Comparison of ENCODE assay signal across 8 cellular contexts in genomic region chr12:65279387-65280112, GRCh38. TPM values are rescaled to one million over a fixed set of nuclear protein-coding genes. Genes with fewer than 3 reads are reported as not detected.
DNase-seq lines count a peak whose midpoint lies in the region; ATAC-seq, FAIRE-seq and TF ChIP-seq lines count a peak whose summit lies in the region.

No MANE protein-coding gene starts in this region.

- no peaks in the 10 kb centered on the region for H3K79me2 ChIP-seq in GM12878 (ENCODE audit: control insufficient read depth, insufficient read depth, low read length)

- H3K4me2 ChIP-seq in GM12878 (ENCODE audit: control insufficient read depth, insufficient read depth), result peak overlapping the region; percentile 98

- RAD21 ChIA-PET in GM12878 (lab: Charles Lee; ENCODE audit: unreplicated experiment), result interaction anchor here (0.9 kb wide), 1 partner anchor 11 kb away, joined by 3 read pairs; no protein-coding TSS in a partner anchor

- SMC1A ChIA-PET in GM12878 (lab: Charles Lee; ENCODE audit: uncharacterized antibody, unreplicated experiment), result no interaction called here

- peak; percentile 11 for ATAC-seq in HG02798 (IDR thresholded peaks at IDR 0.05; ENCODE audit: poor library complexity, unreplicated experiment)
- no peak for ATAC-seq in GM12878
- ATAC-seq in lower lobe of right lung, result no peak

- H3K9ac ChIP-seq in GM12878 (ENCODE audit: control insufficient read depth, insufficient read depth, low read length), result peak overlapping the region; percentile 54; the same call in 1 of the 2 replicates

- no peak for TF ChIP-seq CTCF in C4-2B (conservative IDR thresholded peaks at IDR 0.05)
- no peak for TF ChIP-seq CTCF in GM12878 (IDR thresholded peaks at IDR 0.05 in 2 of 3, conservative IDR thresholded peaks at IDR 0.05 in 1 of 3; ENCODE audit: control insufficient read depth in 2 of 3, extremely low read depth in 1 of 3, insufficient read depth in 1 of 3, low read depth in 3 of 3, low read length in 3 of 3)
- TF ChIP-seq CTCF in lower lobe of right lung (IDR thresholded peaks at IDR 0.05), result no peak

- no peak for FAIRE-seq in GM12878 (lab: Jason Lieb, UNC)

- peak overlapping the region; percentile 81 for H2AFZ ChIP-seq in GM12878 (ENCODE audit: control insufficient read depth, low read depth, low read length)

- CTCF ChIA-PET in GM12878 (lab: Yijun Ruan, JAX), result no interaction called here

- DNase-seq in GM12878 (ENCODE audit: low read depth, low spot score) (no peak), lower lobe of right lung (no peak), DMS153 (lab: John Stamatoyannopoulos, UW) (no peak), NCI-H345 (lab: John Stamatoyannopoulos, UW) (no peak), NCI-H2227 treated with DMSO at 0.1 percent for 48 hours (lab: John Stamatoyannopoulos, UW) (no peak), iPS-NIHi11 (ENCODE audit: low spot score) (no peak)

- POLR2A ChIA-PET in GM12878 (lab: Charles Lee), result no interaction called here

- no TSS peak for BruUV-seq in GM12878 (replicated peaks; lab: Mats Ljungman, UMichigan)

- H3K4me1 ChIP-seq in GM12878 (ENCODE audit: control insufficient read depth, insufficient read depth, low read length) (no peaks in the 10 kb centered on the region), lower lobe of right lung (peaks cover 14% of the 10 kb centered on the region)

- no peak for TF ChIP-seq RAD21 in GM12878 (IDR thresholded peaks at IDR 0.05; ENCODE audit: insufficient read depth, low read depth, low read length)

- H3K36me3 ChIP-seq in GM12878 (ENCODE audit: control insufficient read depth in 2 of 2, insufficient read depth in 2 of 2, low read length in 1 of 2), result no peaks in the 10 kb centered on the region
- H3K36me3 ChIP-seq in lower lobe of right lung, result no peaks in the 10 kb centered on the region

- peak overlapping the region; percentile 8; the same call in 1 of the 2 replicates for H3K27ac ChIP-seq in C4-2B
- no peak overlapping the region for H3K27ac ChIP-seq in GM12878 (ENCODE audit: control insufficient read depth, insufficient read depth)
- peak overlapping the region; percentile 86 for H3K27ac ChIP-seq in lower lobe of right lung

- peak overlapping the region; percentile 72 for H3K4me3 ChIP-seq in GM12878
- H3K4me3 ChIP-seq in lower lobe of right lung, result peak overlapping the region; percentile 86

- H3K27me3 ChIP-seq in GM12878 (replicated peaks in 1 of 2; ENCODE audit: control insufficient read depth in 2 of 2, insufficient read depth in 2 of 2, low read length in 1 of 2) (peaks cover 3 to 7% of the 10 kb centered on the region in 2 experiments), lower lobe of right lung (ENCODE audit: low read depth) (no peaks in the 10 kb centered on the region)

- H4K20me1 ChIP-seq in GM12878 (ENCODE audit: control insufficient read depth, insufficient read depth), result no peaks in the 10 kb centered on the region

- TF ChIP-seq POLR2A in GM12878 (IDR thresholded peaks at IDR 0.05; ENCODE audit: low read depth, low read length), result no peak

- no peak for TF ChIP-seq EP300 in GM12878 (IDR thresholded peaks at IDR 0.05; ENCODE audit: borderline replicate concordance in 1 of 2, control insufficient read depth in 1 of 2, low read depth in 2 of 2, low read length in 2 of 2)

- WGBS in GM12878 (ENCODE audit: insufficient coverage, insufficient replicate concordance, low lambda C conversion rate, missing lambda C conversion rate), result 19% methylated on average over 10 of the region's 20 CpGs

- in situ Hi-C loops in GM12878 (cut with MboI), result no loop called here

- intact Hi-C loops in GM12878 (cut with micrococcal nuclease; ENCODE audit: unreplicated experiment), result loop anchor here (5.0 kb wide), 1 partner anchor 387 kb away; no protein-coding TSS in a partner anchor
- intact Hi-C loops in lower lobe of right lung (cut with DNase I), result no loop called here

- H3K9me3 ChIP-seq in GM12878 (replicated peaks; ENCODE audit: control insufficient read depth, insufficient read depth, low read length), result no peaks in the 10 kb centered on the region
- no peaks in the 10 kb centered on the region for H3K9me3 ChIP-seq in lower lobe of right lung

TF ChIP-seq in GM12878, 131 proteins besides CTCF, POLR2A, EP300 and RAD21:
- TF ChIP-seq DPF2 (IDR thresholded peaks at IDR 0.05), result no peak
- TF ChIP-seq RCOR1 (conservative IDR thresholded peaks at IDR 0.05; ENCODE audit: low read depth, low read length), result no peak
- TF ChIP-seq PAX8 (IDR thresholded peaks at IDR 0.05), result no peak
- TF ChIP-seq CHD4 (IDR thresholded peaks at IDR 0.05), result no peak
- no peak for TF ChIP-seq ETV6 (conservative IDR thresholded peaks at IDR 0.05 in 1 of 2, IDR thresholded peaks at IDR 0.05 in 1 of 2; ENCODE audit: borderline replicate concordance in 1 of 2, low read depth in 1 of 2)
- TF ChIP-seq SUZ12 (IDR thresholded peaks at IDR 0.05; ENCODE audit: unreplicated experiment), result no peak
- TF ChIP-seq ZBTB33 (IDR thresholded peaks at IDR 0.05), result no peak
- TF ChIP-seq CREM (IDR thresholded peaks at IDR 0.05; ENCODE audit: low read depth), result no peak
- TF ChIP-seq PRDM15 (CRISPR knock-in tag; IDR thresholded peaks at IDR 0.05), result no peak
- no peak for TF ChIP-seq MEF2B (IDR thresholded peaks at IDR 0.05; ENCODE audit: partially characterized antibody, poor library complexity, severe bottlenecking)
- no peak for TF ChIP-seq IKZF2 (IDR thresholded peaks at IDR 0.05)
- no peak for TF ChIP-seq CEBPB (IDR thresholded peaks at IDR 0.05; ENCODE audit: borderline replicate concordance in 1 of 2, low read depth in 2 of 2, low read length in 2 of 2)

RNA-seq across cellular contexts. Expression of gene MSRB3, which starts 1.1 kb away (rescaled TPM):
- 0.42 TPM in 1 of 2 replicates, not detected in the other for total RNA-seq in GM12878 (2013; cell fraction: nucleolus; rRNA removed)
- total RNA-seq in GM12878 (2014; rRNA removed) (0.87 and 1.3 TPM in 2 replicates), GM12878 (2014; rRNA removed; fragmentation: Illumina TruSeq; extraction: Trizol) (1.2 and 1.5 TPM in 2 replicates), GM12878 (2021) (1.2 and 2.2 TPM in 2 replicates), lower lobe of right lung (47.3 TPM)
- polyA plus RNA-seq in GM12878 (2011; ENCODE audit: low read depth), result 0.43 TPM
- polyA plus RNA-seq in GM12878 (2011; rRNA removed) (0.04 and 0.07 TPM in 2 replicates), GM12878 (2014; fragmentation: Illumina TruSeq; extraction: Trizol) (1.3 and 2.4 TPM in 2 replicates), GM12878 (2014; fragmentation: Nextera tagmentation; extraction: Ambion mirVana) (under 1 TPM; 0.29 TPM), GM12878 (2014; rRNA removed) (1.1 and 1.5 TPM in 2 replicates), GM12878 (2016; fragmentation: Nextera tagmentation; extraction: Ambion mirVana) (1 to 10 TPM; 1.9 to 2.7 TPM)
- polyA plus RNA-seq in GM12878 (2011; cell fraction: cytosol; rRNA removed), result 0.03 TPM in 2 replicates
- polyA plus RNA-seq in GM12878 (2011; cell fraction: nucleus; rRNA removed), result 0.28 TPM in 1 of 2 replicates, not detected in the other
- 0.46 and 1.3 TPM in 2 replicates for polyA plus RNA-seq in GM12878 (2012)
- polyA minus RNA-seq in GM12878 (2011; rRNA and poly(A)+ RNA removed), result 0.46 TPM in 1 of 2 replicates, not detected in the other
- polyA minus RNA-seq in GM12878 (2011; cell fraction: cytosol; rRNA and poly(A)+ RNA removed), result not detected in 2 replicates
- not detected in 2 replicates for polyA minus RNA-seq in GM12878 (2011; cell fraction: nucleus; rRNA and poly(A)+ RNA removed)

Comparison
In these comparisons a context has a peak if more than half of its experiments do, and no peak if none do; other contexts are left out.
1. RNA of gene MSRB3, which starts 1.1 kb away (total RNA-seq): 47.3 TPM in lower lobe of right lung (single experiment); 0.42 to 2.2 TPM in GM12878; every median in the first group is over 10 times any median in the second.